In the genomic region with DNA sequence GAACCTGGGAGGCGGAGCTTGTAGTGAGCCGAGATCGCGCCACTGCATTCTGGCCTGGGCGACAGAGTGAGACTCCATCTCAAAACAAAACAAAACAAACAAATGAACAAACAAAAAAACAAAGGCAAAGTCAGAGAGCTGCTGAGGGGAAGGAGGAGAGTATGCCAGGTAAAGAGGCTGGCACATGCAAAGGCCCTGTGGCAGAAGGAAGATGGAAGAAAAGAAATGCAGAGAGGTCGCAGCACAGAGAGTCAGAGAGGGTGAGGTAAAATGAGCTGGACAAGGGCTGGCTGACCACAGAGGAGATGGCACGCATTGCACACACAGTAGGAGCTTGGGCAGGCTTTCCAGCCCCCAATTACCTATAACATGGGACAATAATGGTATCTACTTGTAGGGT, we compare ENCODE assay signal across 3 cellular contexts.
TF ChIP-seq lines count a peak whose summit lies in the region.

No MANE protein-coding gene starts in this region.

TF ChIP-seq in HEK293, 187 proteins besides CTCF, POLR2A, EP300 and RAD21:
- TF ChIP-seq ZNF311 (tag by site-specific recombination; IDR thresholded peaks at IDR 0.05; ENCODE audit: borderline replicate concordance) (no peak), ZNF623 (tag by site-specific recombination; IDR thresholded peaks at IDR 0.05) (peak; percentile 93), IKZF3 (tag by site-specific recombination; IDR thresholded peaks at IDR 0.05) (no peak)
TF ChIP-seq in HEK293: peak in this region for 1.

TF ChIP-seq in K562, 482 proteins besides CTCF, POLR2A, EP300 and RAD21:
- TF ChIP-seq GATAD2B (IDR thresholded peaks at IDR 0.05; ENCODE audit: borderline replicate concordance) (no peak), ZNF217 (CRISPR knock-in tag; IDR thresholded peaks at IDR 0.05) (no peak), HMGN3 (IDR thresholded peaks at IDR 0.05; ENCODE audit: borderline replicate concordance, extremely low read depth, insufficient read length, low read depth, low read length) (no peak), KAT8 (IDR thresholded peaks at IDR 0.05; ENCODE audit: low read depth) (no peak), WHSC1 (IDR thresholded peaks at IDR 0.05; ENCODE audit: low read length) (no peak), SAP30 (IDR thresholded peaks at IDR 0.05; ENCODE audit: borderline replicate concordance, insufficient read depth, low read depth, low read length, poor library complexity, severe bottlenecking) (no peak), SMARCA5 (IDR thresholded peaks at IDR 0.05) (peak; percentile 62; the same call in 1 of the 2 replicates), PPARD (CRISPR knock-in tag; IDR thresholded peaks at IDR 0.05) (no peak), RBM25 (IDR thresholded peaks at IDR 0.05; ENCODE audit: low read depth, low read length, severe bottlenecking) (peak; percentile 68), TEAD2 (tag; IDR thresholded peaks at IDR 0.05) (no peak), HDGF (IDR thresholded peaks at IDR 0.05) (no peak), KDM1A (IDR thresholded peaks at IDR 0.05) (0 out of 4 replicates have a peak, but pooled peaks of 1 of the 2 experiments have one; percentile 36), BCOR (IDR thresholded peaks at IDR 0.05) (peak; percentile 83)
- TF ChIP-seq, protein P1, sequence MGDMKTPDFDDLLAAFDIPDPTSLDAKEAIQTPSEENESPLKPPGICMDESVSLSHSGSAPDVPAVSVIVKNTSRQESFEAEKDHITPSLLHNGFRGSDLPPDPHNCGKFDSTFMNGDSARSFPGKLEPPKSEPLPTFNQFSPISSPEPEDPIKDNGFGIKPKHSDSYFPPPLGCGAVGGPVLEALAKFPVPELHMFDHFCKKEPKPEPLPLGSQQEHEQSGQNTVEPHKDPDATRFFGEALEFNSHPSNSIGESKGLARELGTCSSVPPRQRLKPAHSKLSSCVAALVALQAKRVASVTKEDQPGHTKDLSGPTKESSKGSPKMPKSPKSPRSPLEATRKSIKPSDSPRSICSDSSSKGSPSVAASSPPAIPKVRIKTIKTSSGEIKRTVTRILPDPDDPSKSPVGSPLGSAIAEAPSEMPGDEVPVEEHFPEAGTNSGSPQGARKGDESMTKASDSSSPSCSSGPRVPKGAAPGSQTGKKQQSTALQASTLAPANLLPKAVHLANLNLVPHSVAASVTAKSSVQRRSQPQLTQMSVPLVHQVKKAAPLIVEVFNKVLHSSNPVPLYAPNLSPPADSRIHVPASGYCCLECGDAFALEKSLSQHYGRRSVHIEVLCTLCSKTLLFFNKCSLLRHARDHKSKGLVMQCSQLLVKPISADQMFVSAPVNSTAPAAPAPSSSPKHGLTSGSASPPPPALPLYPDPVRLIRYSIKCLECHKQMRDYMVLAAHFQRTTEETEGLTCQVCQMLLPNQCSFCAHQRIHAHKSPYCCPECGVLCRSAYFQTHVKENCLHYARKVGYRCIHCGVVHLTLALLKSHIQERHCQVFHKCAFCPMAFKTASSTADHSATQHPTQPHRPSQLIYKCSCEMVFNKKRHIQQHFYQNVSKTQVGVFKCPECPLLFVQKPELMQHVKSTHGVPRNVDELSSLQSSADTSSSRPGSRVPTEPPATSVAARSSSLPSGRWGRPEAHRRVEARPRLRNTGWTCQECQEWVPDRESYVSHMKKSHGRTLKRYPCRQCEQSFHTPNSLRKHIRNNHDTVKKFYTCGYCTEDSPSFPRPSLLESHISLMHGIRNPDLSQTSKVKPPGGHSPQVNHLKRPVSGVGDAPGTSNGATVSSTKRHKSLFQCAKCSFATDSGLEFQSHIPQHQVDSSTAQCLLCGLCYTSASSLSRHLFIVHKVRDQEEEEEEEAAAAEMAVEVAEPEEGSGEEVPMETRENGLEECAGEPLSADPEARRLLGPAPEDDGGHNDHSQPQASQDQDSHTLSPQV (IDR thresholded peaks at IDR 0.05) = no peak
- TF ChIP-seq, protein P2, sequence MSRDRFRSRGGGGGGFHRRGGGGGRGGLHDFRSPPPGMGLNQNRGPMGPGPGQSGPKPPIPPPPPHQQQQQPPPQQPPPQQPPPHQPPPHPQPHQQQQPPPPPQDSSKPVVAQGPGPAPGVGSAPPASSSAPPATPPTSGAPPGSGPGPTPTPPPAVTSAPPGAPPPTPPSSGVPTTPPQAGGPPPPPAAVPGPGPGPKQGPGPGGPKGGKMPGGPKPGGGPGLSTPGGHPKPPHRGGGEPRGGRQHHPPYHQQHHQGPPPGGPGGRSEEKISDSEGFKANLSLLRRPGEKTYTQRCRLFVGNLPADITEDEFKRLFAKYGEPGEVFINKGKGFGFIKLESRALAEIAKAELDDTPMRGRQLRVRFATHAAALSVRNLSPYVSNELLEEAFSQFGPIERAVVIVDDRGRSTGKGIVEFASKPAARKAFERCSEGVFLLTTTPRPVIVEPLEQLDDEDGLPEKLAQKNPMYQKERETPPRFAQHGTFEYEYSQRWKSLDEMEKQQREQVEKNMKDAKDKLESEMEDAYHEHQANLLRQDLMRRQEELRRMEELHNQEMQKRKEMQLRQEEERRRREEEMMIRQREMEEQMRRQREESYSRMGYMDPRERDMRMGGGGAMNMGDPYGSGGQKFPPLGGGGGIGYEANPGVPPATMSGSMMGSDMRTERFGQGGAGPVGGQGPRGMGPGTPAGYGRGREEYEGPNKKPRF (IDR thresholded peaks at IDR 0.05; ENCODE audit: low read depth, low read length) = no peak
- TF ChIP-seq, protein P3, sequence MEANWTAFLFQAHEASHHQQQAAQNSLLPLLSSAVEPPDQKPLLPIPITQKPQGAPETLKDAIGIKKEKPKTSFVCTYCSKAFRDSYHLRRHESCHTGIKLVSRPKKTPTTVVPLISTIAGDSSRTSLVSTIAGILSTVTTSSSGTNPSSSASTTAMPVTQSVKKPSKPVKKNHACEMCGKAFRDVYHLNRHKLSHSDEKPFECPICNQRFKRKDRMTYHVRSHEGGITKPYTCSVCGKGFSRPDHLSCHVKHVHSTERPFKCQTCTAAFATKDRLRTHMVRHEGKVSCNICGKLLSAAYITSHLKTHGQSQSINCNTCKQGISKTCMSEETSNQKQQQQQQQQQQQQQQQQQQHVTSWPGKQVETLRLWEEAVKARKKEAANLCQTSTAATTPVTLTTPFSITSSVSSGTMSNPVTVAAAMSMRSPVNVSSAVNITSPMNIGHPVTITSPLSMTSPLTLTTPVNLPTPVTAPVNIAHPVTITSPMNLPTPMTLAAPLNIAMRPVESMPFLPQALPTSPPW (CRISPR knock-in tag; IDR thresholded peaks at IDR 0.05) = no peak

TF ChIP-seq in H1, 55 proteins besides CTCF, POLR2A, EP300 and RAD21:
- TF ChIP-seq TEAD4 (IDR thresholded peaks at IDR 0.05; ENCODE audit: low read depth, low read length) (no peak), KDM1A (IDR thresholded peaks at IDR 0.05; ENCODE audit: borderline replicate concordance, low read length) (0 out of 2 replicates have a peak, but pooled peaks have one; percentile 46)
